31 cellular contexts compared by ENCODE assay signal in genomic region chrX:110302975-110303374, GRCh38. TPM values are rescaled to one million over a fixed set of nuclear protein-coding genes. Genes with fewer than 3 reads are reported as not detected.
"Had no signal": no experiment of that assay in that cellular context is flagged by ENCODE, and none has a peak within 500 bp of the region (broad histone marks: within the 10 kb centered on the region; RNA-seq: fewer than 3 reads in every experiment).

No MANE protein-coding gene starts in this region.

- H3K36me3 Mint-ChIP-seq: naive B cell had no signal

- H3K4me3 ChIP-seq: esophagus squamous epithelium, gastrocnemius medialis, heart right ventricle, left lung, lower lobe of right lung, mucosa of descending colon had no signal

- H3K36me3 ChIP-seq: esophagus squamous epithelium, gastrocnemius medialis, heart right ventricle, left lung, lower lobe of right lung had no signal

- H3K4me3 Mint-ChIP-seq: dendritic cell treated with granulocyte-macrophage colony-stimulating factor and Interleukin-4, amounts not matched to agents 40 ng/mL and 50 ng/mL, for 4 days; effector memory CD8-positive, alpha-beta T cell; endodermal cell; mesothelial cell of epicardium; naive thymus-derived CD8-positive, alpha-beta T cell had no signal

- ATAC-seq: effector memory CD8-positive, alpha-beta T cell; esophagus mucosa; gastrocnemius medialis; heart right ventricle; left cardiac atrium; left lung; left ventricle myocardium superior; lower lobe of right lung; mucosa of descending colon; naive thymus-derived CD8-positive, alpha-beta T cell had no signal

- H3K4me1 ChIP-seq: esophagus squamous epithelium, gastrocnemius medialis, heart right ventricle, left lung, lower lobe of right lung had no signal

- H3K27ac Mint-ChIP-seq: dendritic cell treated with granulocyte-macrophage colony-stimulating factor and Interleukin-4, amounts not matched to agents 40 ng/mL and 50 ng/mL, for 4 days; effector memory CD8-positive, alpha-beta T cell; endodermal cell; mesothelial cell of epicardium; naive B cell had no signal

- H3K9me3 ChIP-seq: esophagus squamous epithelium, gastrocnemius medialis, heart right ventricle, left lung, lower lobe of right lung, mucosa of descending colon had no signal

- DNase-seq: cortex of kidney; effector CD8-positive, alpha-beta T cell; effector memory CD8-positive, alpha-beta T cell; endodermal cell; erythroblast; esophagus squamous epithelium; foreskin fibroblast; foreskin melanocyte; gastrocnemius medialis; glutamatergic neuron; head of caudate nucleus; heart right ventricle; hippocampal formation; left cardiac atrium; left lung; left ventricle myocardium superior; lower lobe of right lung; mesenchymal stem cell; mucosa of descending colon; naive B cell; naive thymus-derived CD8-positive, alpha-beta T cell had no signal

- FAIRE-seq: endometrium, islet of Langerhans, keratinocyte had no signal

- H3K27me3 Mint-ChIP-seq: dendritic cell treated with granulocyte-macrophage colony-stimulating factor and Interleukin-4, amounts not matched to agents 40 ng/mL and 50 ng/mL, for 4 days; effector memory CD8-positive, alpha-beta T cell; naive B cell; naive thymus-derived CD8-positive, alpha-beta T cell had no signal

- H3K9me3 Mint-ChIP-seq: dendritic cell treated with granulocyte-macrophage colony-stimulating factor and Interleukin-4, amounts not matched to agents 40 ng/mL and 50 ng/mL, for 4 days; effector memory CD8-positive, alpha-beta T cell; naive B cell had no signal

- H3K27me3 ChIP-seq: esophagus squamous epithelium, gastrocnemius medialis, left lung had no signal

- H3K27ac ChIP-seq: epithelial cell of prostate, esophagus squamous epithelium, gastrocnemius medialis, heart right ventricle, left lung, lower lobe of right lung had no signal

RNA-seq across cellular contexts. Expression of gene RTL9, which starts 55.7 kb away (rescaled TPM):
- total RNA-seq: dermis microvascular lymphatic vessel endothelial cell; esophagus mucosa; esophagus squamous epithelium; glomerular endothelial cell; lower lobe of right lung; lung microvascular endothelial cell; naive thymus-derived CD8-positive, alpha-beta T cell had no signal
- polyA plus RNA-seq: naive thymus-derived CD8-positive, alpha-beta T cell had no signal
